In the genomic region with DNA sequence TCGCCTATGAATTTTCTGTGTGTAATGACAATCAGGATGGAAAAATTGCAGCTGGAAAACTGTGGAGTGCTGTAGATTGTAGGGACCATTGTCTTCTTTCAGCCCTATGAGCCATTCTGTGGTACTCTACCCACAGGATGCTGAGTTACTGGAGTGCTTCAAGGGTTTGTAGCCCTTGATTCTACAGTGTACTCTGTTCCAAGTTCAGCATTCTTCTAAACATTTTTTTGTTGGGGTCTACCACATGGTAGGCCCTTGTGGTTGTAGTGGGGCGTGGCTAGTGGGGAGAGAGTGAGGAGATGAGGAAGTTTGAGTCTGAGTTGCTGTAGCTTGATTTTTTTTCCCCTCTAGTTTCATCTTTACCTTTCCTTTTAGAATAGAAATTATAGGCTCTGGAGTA, we compare ENCODE assay signal across 7 cellular contexts. TPM values are rescaled to one million over a fixed set of nuclear protein-coding genes. Genes with fewer than 3 reads are reported as not detected.
DNase-seq lines count a peak whose midpoint lies in the region; ATAC-seq and TF ChIP-seq lines count a peak whose summit lies in the region.

No MANE protein-coding gene starts in this region.

- no peaks in the 10 kb centered on the region for H3K27me3 ChIP-seq in SK-N-SH (ENCODE audit: insufficient read depth)
- no peaks in the 10 kb centered on the region for H3K27me3 ChIP-seq in effector memory CD4-positive, alpha-beta T cell (replicated peaks; ENCODE audit: control insufficient read depth, insufficient read depth, low read length, poor library complexity, severe bottlenecking)

- peaks cover 10 to 27% of the 10 kb centered on the region in 2 experiments; a peak in 3 of 4 replicates for H3K4me1 ChIP-seq in SK-N-SH (ENCODE audit: control insufficient read depth in 1 of 2, insufficient read depth in 2 of 2, low read depth in 1 of 2, low read length in 1 of 2)
- H3K4me1 ChIP-seq in effector memory CD4-positive, alpha-beta T cell (ENCODE audit: control insufficient read depth, insufficient read depth, low read length, poor library complexity, severe bottlenecking) = peaks cover 6% of the 10 kb centered on the region

- no peak overlapping the region for H3K4me3 ChIP-seq in SK-N-SH (ENCODE audit: low read depth in 2 of 2, low read length in 1 of 2)
- H3K4me3 ChIP-seq in effector memory CD4-positive, alpha-beta T cell (ENCODE audit: insufficient read depth, low read depth, low read length, poor library complexity, severe bottlenecking) = no peak overlapping the region

- no peak for TF ChIP-seq EP300 in SK-N-SH (IDR thresholded peaks at IDR 0.05; ENCODE audit: borderline replicate concordance in 1 of 2, low read depth in 1 of 2, low read length in 1 of 2)

- TF ChIP-seq RAD21 in SK-N-SH (IDR thresholded peaks at IDR 0.05; ENCODE audit: low read length) = no peak

- H3K9ac ChIP-seq in SK-N-SH = peak overlapping the region; percentile 5; the same call in 1 of the 2 replicates

- 94% methylated on average over 2 of the region's 2 CpGs for WGBS in SK-N-SH (ENCODE audit: low lambda C conversion rate)

- no peaks in the 10 kb centered on the region for H4K20me1 ChIP-seq in SK-N-SH (ENCODE audit: insufficient read depth)

- H3K79me2 ChIP-seq in SK-N-SH (ENCODE audit: insufficient read depth) = peaks cover 53% of the 10 kb centered on the region

- H3K9me2 ChIP-seq in SK-N-SH = no peaks in the 10 kb centered on the region

- TF ChIP-seq CTCF in SK-N-SH (IDR thresholded peaks at IDR 0.05) = no peak

- DNase-seq in SK-N-SH (no peak), NCI-H748 treated with DMSO at 0.1 percent for 48 hours (lab: John Stamatoyannopoulos, UW) (no peak)
- DNase-seq in effector memory CD4-positive, alpha-beta T cell = peak in 2 of 3 donors; percentile 13 to 18
- DNase-seq in stimulated activated CD8-positive, alpha-beta memory T cell treated with anti-CD3 and anti-CD28 coated beads, Interleukin-4, amount 100 ng/mL, for 48 hours = peak; percentile 36

- no peaks in the 10 kb centered on the region for H3K9me3 ChIP-seq in SK-N-SH
- no peaks in the 10 kb centered on the region for H3K9me3 ChIP-seq in effector memory CD4-positive, alpha-beta T cell (ENCODE audit: control insufficient read depth, low read length)

- peaks cover 0 to 5% of the 10 kb centered on the region in 2 experiments for H3K36me3 ChIP-seq in SK-N-SH (replicated peaks in 1 of 2; ENCODE audit: control insufficient read depth in 1 of 2, insufficient read depth in 2 of 2, low read length in 1 of 2)
- no peaks in the 10 kb centered on the region for H3K36me3 ChIP-seq in effector memory CD4-positive, alpha-beta T cell (ENCODE audit: control insufficient read depth, insufficient read depth, low read length)

- peak overlapping the region; percentile 39 to 90; a peak in 3 of 4 replicates for H3K27ac ChIP-seq in SK-N-SH (ENCODE audit: low read depth in 2 of 2, low read length in 1 of 2)
- no peak overlapping the region for H3K27ac ChIP-seq in effector memory CD4-positive, alpha-beta T cell (ENCODE audit: insufficient read depth, low read length, poor library complexity, severe bottlenecking)

- CTCF ChIA-PET in SK-N-SH (lab: Yijun Ruan, JAX) = no interaction called here

- H3F3A ChIP-seq in SK-N-SH (replicated peaks; ENCODE audit: insufficient read depth) = peaks cover 38% of the 10 kb centered on the region

- ATAC-seq in GM18867 (IDR thresholded peaks at IDR 0.05; ENCODE audit: unreplicated experiment) (peak; percentile 53), HG02938 (IDR thresholded peaks at IDR 0.05; ENCODE audit: unreplicated experiment) (peak; percentile 93), GM19035 (IDR thresholded peaks at IDR 0.05; ENCODE audit: unreplicated experiment) (no peak)

- POLR2A ChIA-PET in SK-N-SH (lab: Yijun Ruan, JAX) = no interaction called here

- H2AFZ ChIP-seq in SK-N-SH (ENCODE audit: low read depth) = 0 out of 2 replicates have a peak overlapping the region, but pooled peaks have one; percentile 24

- peak overlapping the region; percentile 1; the same call in 1 of the 2 replicates for H3K4me2 ChIP-seq in SK-N-SH

TF ChIP-seq in SK-N-SH, 30 proteins besides CTCF, POLR2A, EP300 and RAD21:
- TF ChIP-seq ELF1 (IDR thresholded peaks at IDR 0.05) (no peak), CHD2 (IDR thresholded peaks at IDR 0.05; ENCODE audit: low read length, partially characterized antibody) (no peak), RFX5 (IDR thresholded peaks at IDR 0.05; ENCODE audit: low read length) (no peak), RXRA (IDR thresholded peaks at IDR 0.05; ENCODE audit: borderline replicate concordance, low read depth) (no peak), SIN3A (IDR thresholded peaks at IDR 0.05; ENCODE audit: borderline replicate concordance, low read depth, low read length) (no peak), JUND (IDR thresholded peaks at IDR 0.05) (no peak), GATA2 (CRISPR knock-in tag; IDR thresholded peaks at IDR 0.05) (no peak), FOXJ3 (CRISPR knock-in tag; IDR thresholded peaks at IDR 0.05) (no peak), ZBTB33 (IDR thresholded peaks at IDR 0.05; ENCODE audit: borderline replicate concordance, low read depth) (no peak), TAF1 (IDR thresholded peaks at IDR 0.05; ENCODE audit: borderline replicate concordance, low read depth, low read length) (no peak), NFIC (IDR thresholded peaks at IDR 0.05; ENCODE audit: borderline replicate concordance) (no peak), MXI1 (IDR thresholded peaks at IDR 0.05; ENCODE audit: low read depth, low read length) (no peak), YY1 (IDR thresholded peaks at IDR 0.05; ENCODE audit: low read depth) (no peak)
TF ChIP-seq in SK-N-SH: peak in this region for 0.

RNA-seq across cellular contexts. Expression of gene REEP3, which starts 33.5 kb away (rescaled TPM):
- polyA plus RNA-seq in SK-N-SH (2012; rRNA removed) = 7.6 and 9.6 TPM in 2 replicates
- 13.0 and 17.1 TPM in 2 replicates for polyA plus RNA-seq in SK-N-SH (2012; cell fraction: cytosol; rRNA removed)
- polyA plus RNA-seq in SK-N-SH (2012; cell fraction: nucleus; rRNA removed) = 2.8 and 4.7 TPM in 2 replicates

Comparison
In these comparisons a context has a peak if more than half of its experiments do, and no peak if none do; other contexts are left out.
1. DNase-seq: peak in effector memory CD4-positive, alpha-beta T cell (2 of 3) and stimulated activated CD8-positive, alpha-beta memory T cell treated with anti-CD3 and anti-CD28 coated beads, Interleukin-4, amount 100 ng/mL, for 48 hours (single experiment); none in SK-N-SH (single experiment) and NCI-H748 treated with DMSO at 0.1 percent for 48 hours (single experiment).